Comparison of ENCODE assay signal across 20 cellular contexts in genomic region chr1:234316486-234316885, GRCh38.
"Had no signal": no experiment of that assay in that cellular context is flagged by ENCODE, and none has a peak within 500 bp of the region (broad histone marks: within the 10 kb centered on the region; RNA-seq: fewer than 3 reads in every experiment).

No MANE protein-coding gene starts in this region.

- H3K4me3 Mint-ChIP-seq: activated B cell treated with CpG ODN at 0.5 μM for 24 hours had no signal

- H3K9me3 ChIP-seq: colonic mucosa, spleen, suprapubic skin, transverse colon, uterus had no signal

- ATAC-seq: esophagus mucosa had no signal

- H3K36me3 ChIP-seq: brain microvascular endothelial cell, colonic mucosa, spleen, suprapubic skin, transverse colon, uterus had no signal

- H3K27ac ChIP-seq: brain microvascular endothelial cell, colonic mucosa, suprapubic skin, transverse colon, uterus had no signal

- H3K27me3 ChIP-seq: brain microvascular endothelial cell, colonic mucosa, suprapubic skin, uterus had no signal

- H3K4me3 ChIP-seq: colonic mucosa, spleen, suprapubic skin, transverse colon, uterus had no signal

- DNase-seq: activated B cell treated with CpG ODN at 0.5 μM for 24 hours; activated CD4-positive, alpha-beta T cell treated with anti-CD3 and anti-CD28 coated beads, Interleukin-2, amount 10 ng/mL, durations not matched to agents 24 days and 14 days; activated CD8-positive, alpha-beta memory T cell treated with anti-CD3 and anti-CD28 coated beads for 24 hours; activated CD8-positive, alpha-beta memory T cell treated with anti-CD3 and anti-CD28 coated beads, Interleukin-2, amount 50 U/mL, for 48 hours; activated gamma-delta T cell treated with Interleukin-2 at 50 U/mL for 16 hours; aorta; brain microvascular endothelial cell; central memory CD4-positive, alpha-beta T cell; colonic mucosa; mesendoderm; occipital lobe; posterior cingulate gyrus; spleen; stimulated activated naive CD4-positive, alpha-beta T cell treated with Interleukin-2 at 50 U/mL for 16 hours; T-helper 1 cell; T-helper 9 cell; transverse colon; uterus had no signal

- H3K27ac Mint-ChIP-seq: activated B cell treated with CpG ODN at 0.5 μM for 24 hours had no signal

- H3K4me1 ChIP-seq: colonic mucosa, transverse colon, uterus had no signal

- H3K9me3 Mint-ChIP-seq: activated B cell treated with CpG ODN at 0.5 μM for 24 hours; activated CD4-positive, alpha-beta T cell treated with anti-CD3 and anti-CD28 coated beads, Interleukin-2, amount 10 ng/mL, durations not matched to agents 24 days and 14 days had no signal
